Comparison of ENCODE assay signal across 8 cellular contexts in the genomic region with DNA sequence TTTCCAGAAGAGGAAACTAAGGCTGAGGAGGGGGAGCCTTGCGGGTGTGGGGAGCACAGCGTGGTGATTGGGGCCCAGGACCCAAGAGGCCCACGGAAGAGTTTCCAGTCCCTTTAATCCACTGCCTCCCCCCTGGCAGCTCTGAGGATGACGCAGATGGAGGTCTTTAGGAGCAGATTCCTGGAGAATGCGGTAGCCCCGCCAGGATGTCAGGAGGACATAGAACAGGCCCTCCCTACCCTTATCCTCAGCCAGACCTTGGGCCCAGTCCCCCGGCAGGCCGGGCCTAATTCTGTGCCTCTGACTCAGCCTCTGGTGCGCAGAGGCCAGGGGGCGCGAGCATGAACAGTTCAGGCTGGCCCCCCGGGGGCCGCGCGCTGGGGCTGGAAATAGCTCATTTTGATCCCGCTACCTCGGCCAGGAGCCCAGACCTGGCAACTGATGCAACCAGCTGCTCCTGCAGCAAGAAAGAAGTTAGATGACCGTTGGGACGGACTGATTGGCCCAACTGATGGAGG. TPM values are rescaled to one million over a fixed set of nuclear protein-coding genes. Genes with fewer than 3 reads are reported as not detected.
DNase-seq lines count a peak whose midpoint lies in the region; ATAC-seq and TF ChIP-seq lines count a peak whose summit lies in the region.

No MANE protein-coding gene starts in this region.

- H3K27ac Mint-ChIP-seq in natural killer cell: peak overlapping the region; percentile 93 to 97

- no peak for TF ChIP-seq CTCF in fibroblast of mammary gland (conservative IDR thresholded peaks at IDR 0.05; ENCODE audit: control insufficient read depth, insufficient read depth, low read depth, low read length)
- no peak for TF ChIP-seq CTCF in natural killer cell (IDR thresholded peaks at IDR 0.05)

- intact Hi-C loops in natural killer cell (cut with micrococcal nuclease): loop anchor here (5.0 kb wide), 1 partner anchor 115 kb away; a partner anchor contains a TSS

- H3K4me3 Mint-ChIP-seq in natural killer cell: peak overlapping the region; percentile 98

- peak; percentile 95 for DNase-seq in EH (ENCODE audit: low read depth)
- peak; percentile 31 to 47 for DNase-seq in activated CD4-positive, alpha-beta T cell treated with anti-CD3 and anti-CD28 coated beads, Interleukin-2, amount 50 U/mL, for 48 hours
- DNase-seq in fibroblast of mammary gland (ENCODE audit: low read depth): peak; percentile 98
- DNase-seq in natural killer cell: no peak
- DNase-seq in SW 1271 (lab: John Stamatoyannopoulos, UW): no peak
- DNase-seq in DMS153 (lab: John Stamatoyannopoulos, UW): no peak

- H3K36me3 Mint-ChIP-seq in natural killer cell: no peaks in the 10 kb centered on the region

- H3K9me3 Mint-ChIP-seq in natural killer cell: no peaks in the 10 kb centered on the region

- peaks cover 0 to 18% of the 10 kb centered on the region in 2 donors for H3K27me3 Mint-ChIP-seq in natural killer cell (ENCODE audit: low read depth in 2 of 2)

- peak; percentile 9 for ATAC-seq in HG03342 (IDR thresholded peaks at IDR 0.05; ENCODE audit: unreplicated experiment)
- no peak for ATAC-seq in natural killer cell
- ATAC-seq in GM18873 (IDR thresholded peaks at IDR 0.05; ENCODE audit: low FRiP score, unreplicated experiment): no peak

- peak overlapping the region; percentile 78 for H3K4me3 ChIP-seq in fibroblast of mammary gland (ENCODE audit: control insufficient read depth, low read depth, low read length)

- peaks cover 29 to 40% of the 10 kb centered on the region in 2 donors for H3K4me1 Mint-ChIP-seq in natural killer cell

RNA-seq across cellular contexts. Expression of a gene that starts 0.5 kb away (rescaled TPM):
- total RNA-seq in natural killer cell: not detected

RNA-seq across cellular contexts. Expression of a gene that starts 0.7 kb away (rescaled TPM):
- total RNA-seq in natural killer cell: 10 to 100 TPM; 33.1 to 40.2 (median 35.9) TPM

RNA-seq across cellular contexts. Expression of a gene that starts 8.9 kb away (rescaled TPM):
- 10 to 100 TPM; 16.7 to 22.1 (median 18.2) TPM for total RNA-seq in natural killer cell

RNA-seq across cellular contexts. Expression of a gene that starts 11.8 kb away (rescaled TPM):
- 10 to 100 TPM; 38.5 to 45.0 (median 41.0) TPM for total RNA-seq in natural killer cell

RNA-seq across cellular contexts. Expression of a gene that starts 12.1 kb away (rescaled TPM):
- 10 to 100 TPM; 63.7 to 78.2 (median 73.0) TPM for total RNA-seq in natural killer cell

Comparison
In these comparisons a context has a peak if more than half of its experiments do, and no peak if none do; other contexts are left out.
1. DNase-seq: peak in EH (single experiment), activated CD4-positive, alpha-beta T cell treated with anti-CD3 and anti-CD28 coated beads, Interleukin-2, amount 50 U/mL, for 48 hours (2 of 2) and fibroblast of mammary gland (single experiment); none in natural killer cell (single experiment), SW 1271 (0 of 2) and DMS153 (single experiment).